In the genomic region with DNA sequence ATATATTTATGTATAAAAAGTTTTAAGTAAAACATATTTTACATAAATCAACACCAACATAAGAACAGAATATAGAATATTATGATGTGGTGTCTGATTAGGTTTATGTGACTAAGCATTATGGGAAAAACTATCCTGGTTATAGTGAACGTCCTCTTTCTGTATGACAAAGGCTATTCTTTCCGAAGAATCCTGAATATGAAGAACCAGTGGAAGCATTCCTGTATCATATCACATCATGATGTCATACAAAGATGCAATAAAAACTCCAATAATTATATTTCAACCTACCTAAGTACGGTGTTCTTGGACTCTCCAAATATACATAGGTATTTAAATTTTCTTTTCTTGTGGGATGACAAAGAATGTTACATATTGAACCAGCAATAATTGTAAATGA, we compare ENCODE assay signal across 19 cellular contexts. TPM values are rescaled to one million over a fixed set of nuclear protein-coding genes. Genes with fewer than 3 reads are reported as not detected.
DNase-seq lines count a peak whose midpoint lies in the region; FAIRE-seq and TF ChIP-seq lines count a peak whose summit lies in the region.
"Had no signal": no experiment of that assay in that cellular context is flagged by ENCODE, and none has a peak within 500 bp of the region (broad histone marks: within the 10 kb centered on the region; RNA-seq: fewer than 3 reads in every experiment).

No MANE protein-coding gene starts in this region.

- H3K9me3 ChIP-seq in BLaER1 = peaks cover 17% of the 10 kb centered on the region
- H3K9me3 ChIP-seq in neutrophil = no peaks in the 10 kb centered on the region

- H4K20me1 ChIP-seq in BLaER1 = no peaks in the 10 kb centered on the region

- peaks cover 71% of the 10 kb centered on the region for H3K4me1 Mint-ChIP-seq in CD14-positive monocyte

- peaks cover 5 to 14% (median 9%) of the 10 kb centered on the region in 7 donors for H3K9me3 Mint-ChIP-seq in CD14-positive monocyte

- TF ChIP-seq POLR2A in GM12892 (IDR thresholded peaks at IDR 0.05; ENCODE audit: low read depth, low read length) = no peak

- H3K4me3 Mint-ChIP-seq in CD14-positive monocyte = no peak overlapping the region
- H3K4me3 Mint-ChIP-seq: CD8-positive, alpha-beta T cell had no signal

- no peak for FAIRE-seq in GM12892 (lab: Jason Lieb, UNC)
- FAIRE-seq: D721Med, G401.6, GM12891, GM19239, HTR-8/SVneo, K562 had no signal

- DNase-seq in CD14-positive monocyte (ENCODE audit: low spot score) (no peak), GM12892 (ENCODE audit: insufficient read length) (no peak), Ammon's horn (ENCODE audit: low spot score) (no peak), HuH-7 (ENCODE audit: low spot score) (no peak)
- DNase-seq: C1 segment of cervical spinal cord; CD8-positive, alpha-beta T cell; COR-L47; DMS153; DMS79 treated with DMSO at 0.1 percent for 48 hours; EL had no signal

- no peak overlapping the region for H3K9ac ChIP-seq in BLaER1

- no peak overlapping the region for H3K4me3 ChIP-seq in BLaER1
- H3K4me3 ChIP-seq in neutrophil (ENCODE audit: low read depth in 1 of 2, low read length in 1 of 2) = no peak overlapping the region
- H3K4me3 ChIP-seq: K562 had no signal

- H3K27me3 Mint-ChIP-seq in CD14-positive monocyte (ENCODE audit: low read depth in 3 of 3) = peaks cover 15 to 25% (median 24%) of the 10 kb centered on the region in 3 donors

- intact Hi-C loops in CD14-positive monocyte (cut with micrococcal nuclease) = loop anchor here in 1 of 2 donors (5.0 kb wide), 1 partner anchor 36 kb away; a partner anchor contains a TSS

- H3K27ac Mint-ChIP-seq in CD14-positive monocyte = peak overlapping the region; percentile 60 to 88 (median 84)
- H3K27ac Mint-ChIP-seq: CD8-positive, alpha-beta T cell had no signal

- no peaks in the 10 kb centered on the region for H3K27me3 ChIP-seq in BLaER1
- H3K27me3 ChIP-seq in neutrophil = peaks cover 6% of the 10 kb centered on the region

- H3K27ac ChIP-seq in BLaER1 (peak overlapping the region; percentile 98; the same call in 1 of the 2 replicates), cingulate gyrus (ENCODE audit: low read depth, low read length) (peak overlapping the region; percentile 99), neutrophil (peak overlapping the region; percentile 29)

- H3K36me3 ChIP-seq in BLaER1 (no peaks in the 10 kb centered on the region), neutrophil (no peaks in the 10 kb centered on the region)

- peak overlapping the region; percentile 99 for H3K4me2 ChIP-seq in BLaER1

- H3K36me3 Mint-ChIP-seq in CD14-positive monocyte = peaks cover 2 to 13% of the 10 kb centered on the region in 2 donors
- H3K36me3 Mint-ChIP-seq: CD8-positive, alpha-beta T cell had no signal

- H3K4me1 ChIP-seq in BLaER1 (peaks cover 60% of the 10 kb centered on the region), neutrophil (ENCODE audit: control insufficient read depth in 1 of 2, insufficient read depth in 1 of 2, low read depth in 1 of 2, low read length in 1 of 2) (peaks cover 75 to 76% of the 10 kb centered on the region in 2 experiments)

- TF ChIP-seq CTCF in CD14-positive monocyte (IDR thresholded peaks at IDR 0.05) (no peak), neutrophil (IDR thresholded peaks at IDR 0.05) (no peak)

RNA-seq across cellular contexts. Expression of a gene that starts 37.5 kb away (rescaled TPM):
- 1 to 10 TPM; 3.3 to 4.5 TPM for polyA plus RNA-seq in CD14-positive monocyte
- polyA plus RNA-seq in GM12892 (2012; ENCODE audit: missing spikeins) = 4.6 TPM

Comparison
In these comparisons a context has a peak if more than half of its experiments do, and no peak if none do; other contexts are left out.
1. H3K27ac ChIP-seq: peak in every context shown above with its lines; median percentile 99 in cingulate gyrus; 98 in BLaER1; 29 in neutrophil.